ENCODE assay signal across 8 cellular contexts in genomic region chr17:2400877-2401425, GRCh38. TPM values are rescaled to one million over a fixed set of nuclear protein-coding genes. Genes with fewer than 3 reads are reported as not detected.
DNase-seq lines count a peak whose midpoint lies in the region; ATAC-seq and TF ChIP-seq lines count a peak whose summit lies in the region.

Gene MNT, minus strand, starts transcription at chr17:2401060. Its CDS starts 348 bp downstream, at chr17:2400712.

- peak within 1 kb of the TSS; percentile 99 for H3K27ac Mint-ChIP-seq in neural crest cell (ENCODE audit: unreplicated experiment)
- H3K27ac Mint-ChIP-seq in stimulated activated naive CD8-positive, alpha-beta T cell treated with anti-CD3 and anti-CD28 coated beads, Interleukin-15, amount 100 ng/mL, for 72 hours = peak within 1 kb of the TSS; percentile 99 to 100

- peaks cover 8% of the 10 kb centered on the region for H3K27me3 Mint-ChIP-seq in neural crest cell (ENCODE audit: low read depth)
- H3K27me3 Mint-ChIP-seq in stimulated activated naive CD8-positive, alpha-beta T cell treated with anti-CD3 and anti-CD28 coated beads, Interleukin-15, amount 100 ng/mL, for 72 hours = no peaks in the 10 kb centered on the region

- TF ChIP-seq CTCF in fibroblast of villous mesenchyme (IDR thresholded peaks at IDR 0.05; ENCODE audit: insufficient read depth, low read depth, low read length) = no peak
- TF ChIP-seq CTCF in neural crest cell (conservative IDR thresholded peaks at IDR 0.05) = peak; percentile 13

- peak; percentile 54 for ATAC-seq in stimulated activated naive CD8-positive, alpha-beta T cell treated with anti-CD3 and anti-CD28 coated beads, Interleukin-15, amount 100 ng/mL, for 72 hours

- peak within 1 kb of the TSS; percentile 97 for H3K4me3 ChIP-seq in fibroblast of villous mesenchyme (ENCODE audit: low read depth, low read length)

- peak within 1 kb of the TSS; percentile 99 for H3K4me3 Mint-ChIP-seq in neural crest cell
- H3K4me3 Mint-ChIP-seq in stimulated activated naive CD8-positive, alpha-beta T cell treated with anti-CD3 and anti-CD28 coated beads, Interleukin-15, amount 100 ng/mL, for 72 hours = peak within 1 kb of the TSS; percentile 85 to 98

- no peaks in the 10 kb centered on the region for H3K9me3 Mint-ChIP-seq in neural crest cell
- no peaks in the 10 kb centered on the region for H3K9me3 Mint-ChIP-seq in stimulated activated naive CD8-positive, alpha-beta T cell treated with anti-CD3 and anti-CD28 coated beads, Interleukin-15, amount 100 ng/mL, for 72 hours

- DNase-seq in Daoy (ENCODE audit: low read depth) = peak; percentile 97
- DNase-seq in GOT3 (lab: John Stamatoyannopoulos, UW) = peak; percentile 96
- peak; percentile 95 for DNase-seq in LoVo (ENCODE audit: low spot score)
- DNase-seq in SHP77 (lab: John Stamatoyannopoulos, UW) = peak; percentile 90 to 95
- DNase-seq in activated effector memory CD4-positive, alpha-beta T cell treated with anti-CD3 and anti-CD28 coated beads, Interleukin-2, amount 50 U/mL, for 16 hours = peak; percentile 98
- DNase-seq in fibroblast of villous mesenchyme (ENCODE audit: low read depth) = peak; percentile 97
- peak; percentile 86 for DNase-seq in neural crest cell (ENCODE audit: low read depth, low spot score)
- DNase-seq in stimulated activated naive CD8-positive, alpha-beta T cell treated with anti-CD3 and anti-CD28 coated beads, Interleukin-15, amount 100 ng/mL, for 72 hours = peak; percentile 96 to 97

- H3K36me3 Mint-ChIP-seq in neural crest cell (ENCODE audit: low read depth) = no peaks in the 10 kb centered on the region

- peaks cover 66% of the 10 kb centered on the region for H3K4me1 Mint-ChIP-seq in neural crest cell
- H3K4me1 Mint-ChIP-seq in stimulated activated naive CD8-positive, alpha-beta T cell treated with anti-CD3 and anti-CD28 coated beads, Interleukin-15, amount 100 ng/mL, for 72 hours = peaks cover 68% of the 10 kb centered on the region

RNA-seq across cellular contexts. Expression of gene MNT, which starts in this region (rescaled TPM):
- 1.2 and 1.7 TPM in 2 replicates for total RNA-seq in Daoy (2014; rRNA removed; shearing (Covaris generic))
- total RNA-seq in fibroblast of villous mesenchyme = 7.8 and 11.6 TPM in 2 replicates
- total RNA-seq in neural crest cell = 24.7 and 26.9 TPM in 2 replicates

Comparison
In these comparisons a context has a peak if more than half of its experiments do, and no peak if none do; other contexts are left out.
1. Peak in every context shown above with its lines: DNase-seq, ATAC-seq and H3K4me3 ChIP-seq.